Comparison of ENCODE assay signal across 11 cellular contexts in the genomic region with DNA sequence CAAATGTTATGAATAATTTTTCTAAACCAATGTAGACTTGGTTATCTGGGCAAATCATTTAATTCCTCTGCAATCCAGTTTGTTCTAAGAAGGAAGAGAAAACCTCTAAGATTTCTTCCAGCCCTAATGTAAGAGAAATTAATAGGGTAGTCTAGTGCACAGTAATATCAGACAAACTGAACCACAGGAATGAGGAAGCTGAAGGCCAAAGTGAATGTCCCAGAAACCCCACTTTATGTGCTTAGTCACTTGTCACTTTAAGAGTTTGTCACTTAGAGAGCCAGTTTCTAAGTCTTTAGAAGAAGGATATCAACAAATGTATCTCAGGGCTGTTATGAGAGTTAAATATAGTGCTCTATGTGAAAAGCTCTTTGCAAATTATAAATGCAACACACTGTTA.
DNase-seq lines count a peak whose midpoint lies in the region; ATAC-seq, FAIRE-seq and TF ChIP-seq lines count a peak whose summit lies in the region.
"Had no signal": no experiment of that assay in that cellular context is flagged by ENCODE, and none has a peak within 500 bp of the region (broad histone marks: within the 10 kb centered on the region; RNA-seq: fewer than 3 reads in every experiment).

No MANE protein-coding gene starts in this region.

- ATAC-seq in GM19043 (IDR thresholded peaks at IDR 0.05; ENCODE audit: low read depth, unreplicated experiment) = peak; percentile 79
- ATAC-seq in HG02981 (IDR thresholded peaks at IDR 0.05; ENCODE audit: unreplicated experiment) = peak; percentile 87
- peak; percentile 49 for ATAC-seq in stimulated activated effector memory CD8-positive, alpha-beta T cell treated with anti-CD3 and anti-CD28 coated beads, Interleukin-12 subunit alpha, Interleukin-12 subunit beta, amount 100 ng/mL, for 72 hours
- no peak for ATAC-seq in activated T-helper 17 cell treated with anti-CD3 and anti-CD28 coated beads, Interleukin-2, amount 50 U/mL, for 72 hours (replicated peaks)

- peaks cover 4% of the 10 kb centered on the region for H3K4me1 Mint-ChIP-seq in stimulated activated effector memory CD8-positive, alpha-beta T cell treated with anti-CD3 and anti-CD28 coated beads, Interleukin-12 subunit alpha, Interleukin-12 subunit beta, amount 100 ng/mL, for 72 hours
- no peaks in the 10 kb centered on the region for H3K4me1 Mint-ChIP-seq in activated T-helper 17 cell treated with anti-CD3 and anti-CD28 coated beads, Interleukin-2, amount 50 U/mL, for 72 hours

- peaks cover 7% of the 10 kb centered on the region for H3K27me3 Mint-ChIP-seq in activated T-helper 17 cell treated with anti-CD3 and anti-CD28 coated beads, Interleukin-2, amount 50 U/mL, for 72 hours

- no peak for TF ChIP-seq POLR2A in GM12892 (IDR thresholded peaks at IDR 0.05; ENCODE audit: low read depth, low read length)

- DNase-seq in NOMO-1 treated with DMSO at 0.1 percent for 48 hours (lab: John Stamatoyannopoulos, UW; ENCODE audit: unreplicated experiment) (peak; percentile 78), NCI-H82 treated with DMSO at 0.1 percent for 48 hours (lab: John Stamatoyannopoulos, UW; ENCODE audit: unreplicated experiment) (no peak), GM12892 (ENCODE audit: insufficient read length) (no peak), SW480 (ENCODE audit: low spot score) (no peak)
- no peak for DNase-seq in stimulated activated effector memory CD8-positive, alpha-beta T cell treated with anti-CD3 and anti-CD28 coated beads, Interleukin-12 subunit alpha, Interleukin-12 subunit beta, amount 100 ng/mL, for 72 hours (ENCODE audit: low spot score in 2 of 2)
- DNase-seq: amniotic stem cell, DMS79 treated with DMSO at 0.1 percent for 48 hours had no signal

- no peak overlapping the region for H3K27ac Mint-ChIP-seq in stimulated activated effector memory CD8-positive, alpha-beta T cell treated with anti-CD3 and anti-CD28 coated beads, Interleukin-12 subunit alpha, Interleukin-12 subunit beta, amount 100 ng/mL, for 72 hours
- H3K27ac Mint-ChIP-seq in activated T-helper 17 cell treated with anti-CD3 and anti-CD28 coated beads, Interleukin-2, amount 50 U/mL, for 72 hours = no peak overlapping the region
- H3K27ac Mint-ChIP-seq: neural progenitor cell had no signal

- FAIRE-seq in GM12892 (lab: Jason Lieb, UNC) = no peak

- H3K4me3 Mint-ChIP-seq in stimulated activated effector memory CD8-positive, alpha-beta T cell treated with anti-CD3 and anti-CD28 coated beads, Interleukin-12 subunit alpha, Interleukin-12 subunit beta, amount 100 ng/mL, for 72 hours = no peak overlapping the region
- no peak overlapping the region for H3K4me3 Mint-ChIP-seq in activated T-helper 17 cell treated with anti-CD3 and anti-CD28 coated beads, Interleukin-2, amount 50 U/mL, for 72 hours
- H3K4me3 Mint-ChIP-seq: neural progenitor cell had no signal

- peaks cover 2% of the 10 kb centered on the region for H3K9me3 Mint-ChIP-seq in stimulated activated effector memory CD8-positive, alpha-beta T cell treated with anti-CD3 and anti-CD28 coated beads, Interleukin-12 subunit alpha, Interleukin-12 subunit beta, amount 100 ng/mL, for 72 hours
- peaks cover 4% of the 10 kb centered on the region for H3K9me3 Mint-ChIP-seq in activated T-helper 17 cell treated with anti-CD3 and anti-CD28 coated beads, Interleukin-2, amount 50 U/mL, for 72 hours
- H3K9me3 Mint-ChIP-seq: neural progenitor cell had no signal

- no peaks in the 10 kb centered on the region for H3K36me3 Mint-ChIP-seq in stimulated activated effector memory CD8-positive, alpha-beta T cell treated with anti-CD3 and anti-CD28 coated beads, Interleukin-12 subunit alpha, Interleukin-12 subunit beta, amount 100 ng/mL, for 72 hours
- no peaks in the 10 kb centered on the region for H3K36me3 Mint-ChIP-seq in activated T-helper 17 cell treated with anti-CD3 and anti-CD28 coated beads, Interleukin-2, amount 50 U/mL, for 72 hours (ENCODE audit: low read depth)
- H3K36me3 Mint-ChIP-seq: neural progenitor cell had no signal
